ENCODE assay signal across 15 cellular contexts in the genomic region with DNA sequence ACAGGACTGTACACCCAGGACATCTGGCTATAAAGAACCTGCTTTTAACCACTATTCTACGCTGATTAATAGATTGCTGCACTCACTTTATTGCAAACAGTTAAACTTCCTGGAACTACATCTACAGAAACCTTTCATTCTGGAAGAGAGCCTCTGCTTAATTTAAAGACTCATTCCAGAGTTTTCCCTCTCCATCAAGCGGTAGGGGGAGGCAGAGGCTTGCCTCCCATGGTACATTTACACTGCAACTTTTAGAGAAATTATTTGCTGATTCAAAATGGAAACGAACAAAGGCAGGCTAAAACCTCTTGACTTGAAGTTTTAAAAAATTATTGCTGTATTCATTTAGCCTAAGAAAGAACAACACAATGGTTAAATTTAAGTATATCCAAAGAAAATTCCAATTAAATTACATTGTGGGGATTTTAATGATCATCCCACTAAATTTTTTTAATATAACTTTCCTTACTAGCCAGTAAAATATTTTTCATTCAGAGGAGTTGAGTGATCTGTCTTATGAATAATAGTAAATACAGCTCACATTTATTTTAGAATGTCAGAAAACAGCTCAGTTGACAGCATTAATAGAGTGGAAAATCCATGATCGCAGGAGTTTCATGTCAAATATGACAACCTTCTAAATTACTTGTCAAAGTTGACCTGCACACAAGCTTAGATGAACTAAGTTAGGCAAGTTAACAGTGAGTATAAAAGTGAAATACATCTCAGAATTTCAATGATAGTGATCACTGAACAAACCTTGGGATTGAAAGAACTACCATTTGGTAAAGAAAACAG. TPM values are rescaled to one million over a fixed set of nuclear protein-coding genes. Genes with fewer than 3 reads are reported as not detected.
"Had no signal": no experiment of that assay in that cellular context is flagged by ENCODE, and none has a peak within 500 bp of the region (broad histone marks: within the 10 kb centered on the region; RNA-seq: fewer than 3 reads in every experiment).

No MANE protein-coding gene starts in this region.

- H3K36me3 ChIP-seq: gastroesophageal sphincter, heart right ventricle, spleen, upper lobe of right lung had no signal

- H3K4me3 ChIP-seq: gastroesophageal sphincter, heart right ventricle, spleen, upper lobe of right lung had no signal

- ATAC-seq: activated CD8-positive, alpha-beta T cell treated with anti-CD3 and anti-CD28 coated beads, Interleukin-2, amount 10 ng/mL, durations not matched to agents 7 days and 5 days; activated naive CD8-positive, alpha-beta T cell treated with anti-CD3 and anti-CD28 coated beads, Interleukin-2, amount 50 U/mL, for 24 hours; gastroesophageal sphincter; heart right ventricle; natural killer cell; stimulated activated naive B cell treated with anti-CD40 and anti-IgM and Interleukin-4, amounts not matched to agents 10 μg/mL and 1 μg/mL and 100 μg/mL, for 72 hours; upper lobe of right lung had no signal

- H3K27me3 Mint-ChIP-seq: activated CD4-positive, alpha-beta T cell treated with anti-CD3 and anti-CD28 coated beads, Interleukin-2, amount 10 ng/mL, durations not matched to agents 24 days and 14 days; activated naive CD4-positive, alpha-beta T cell treated with anti-CD3 and anti-CD28 coated beads, Interleukin-2, amount 10 ng/mL, durations not matched to agents 7 days and 5 days; activated naive CD8-positive, alpha-beta T cell treated with anti-CD3 and anti-CD28 coated beads, Interleukin-2, amount 50 U/mL, for 24 hours; activated T-cell treated with anti-CD3 and anti-CD28 coated beads, Interleukin-2, amount 50 U/mL, for 24 hours; stimulated activated naive B cell treated with anti-CD40 and anti-IgM and Interleukin-4, amounts not matched to agents 10 μg/mL and 1 μg/mL and 100 μg/mL, for 72 hours had no signal

- H3K4me1 ChIP-seq: gastroesophageal sphincter, heart right ventricle, spleen, upper lobe of right lung had no signal

- H3K4me3 Mint-ChIP-seq: activated CD4-positive, alpha-beta T cell treated with anti-CD3 and anti-CD28 coated beads, Interleukin-2, amount 10 ng/mL, durations not matched to agents 24 days and 14 days; activated CD8-positive, alpha-beta T cell treated with anti-CD3 and anti-CD28 coated beads, Interleukin-2, amount 10 ng/mL, durations not matched to agents 7 days and 5 days; activated naive CD4-positive, alpha-beta T cell treated with anti-CD3 and anti-CD28 coated beads, Interleukin-2, amount 10 ng/mL, durations not matched to agents 7 days and 5 days; activated naive CD8-positive, alpha-beta T cell treated with anti-CD3 and anti-CD28 coated beads, Interleukin-2, amount 50 U/mL, for 24 hours; activated T-cell treated with anti-CD3 and anti-CD28 coated beads, Interleukin-2, amount 50 U/mL, for 24 hours; natural killer cell; stimulated activated naive B cell treated with anti-CD40 and anti-IgM and Interleukin-4, amounts not matched to agents 10 μg/mL and 1 μg/mL and 100 μg/mL, for 72 hours had no signal

- H3K4me1 Mint-ChIP-seq: activated CD4-positive, alpha-beta T cell treated with anti-CD3 and anti-CD28 coated beads, Interleukin-2, amount 10 ng/mL, durations not matched to agents 24 days and 14 days; activated naive CD4-positive, alpha-beta T cell treated with anti-CD3 and anti-CD28 coated beads, Interleukin-2, amount 10 ng/mL, durations not matched to agents 7 days and 5 days; activated naive CD8-positive, alpha-beta T cell treated with anti-CD3 and anti-CD28 coated beads, Interleukin-2, amount 50 U/mL, for 24 hours; natural killer cell; stimulated activated naive B cell treated with anti-CD40 and anti-IgM and Interleukin-4, amounts not matched to agents 10 μg/mL and 1 μg/mL and 100 μg/mL, for 72 hours had no signal

- H3K9me3 ChIP-seq: gastroesophageal sphincter, spleen, upper lobe of right lung had no signal

- H3K27ac Mint-ChIP-seq: activated CD4-positive, alpha-beta T cell treated with anti-CD3 and anti-CD28 coated beads, Interleukin-2, amount 10 ng/mL, durations not matched to agents 24 days and 14 days; activated CD8-positive, alpha-beta T cell treated with anti-CD3 and anti-CD28 coated beads, Interleukin-2, amount 10 ng/mL, durations not matched to agents 7 days and 5 days; activated naive CD4-positive, alpha-beta T cell treated with anti-CD3 and anti-CD28 coated beads, Interleukin-2, amount 10 ng/mL, durations not matched to agents 7 days and 5 days; activated naive CD8-positive, alpha-beta T cell treated with anti-CD3 and anti-CD28 coated beads, Interleukin-2, amount 50 U/mL, for 24 hours; activated T-cell treated with anti-CD3 and anti-CD28 coated beads, Interleukin-2, amount 50 U/mL, for 24 hours; natural killer cell; stimulated activated naive B cell treated with anti-CD40 and anti-IgM and Interleukin-4, amounts not matched to agents 10 μg/mL and 1 μg/mL and 100 μg/mL, for 72 hours had no signal

- H3K36me3 Mint-ChIP-seq: activated naive CD4-positive, alpha-beta T cell treated with anti-CD3 and anti-CD28 coated beads, Interleukin-2, amount 10 ng/mL, durations not matched to agents 7 days and 5 days; natural killer cell; stimulated activated naive B cell treated with anti-CD40 and anti-IgM and Interleukin-4, amounts not matched to agents 10 μg/mL and 1 μg/mL and 100 μg/mL, for 72 hours had no signal

- H3K27ac ChIP-seq: gastroesophageal sphincter, heart right ventricle, spleen, upper lobe of right lung had no signal

- H3K27me3 ChIP-seq: gastroesophageal sphincter, heart right ventricle, spleen, upper lobe of right lung had no signal

- H3K9me3 Mint-ChIP-seq: activated CD4-positive, alpha-beta T cell treated with anti-CD3 and anti-CD28 coated beads, Interleukin-2, amount 10 ng/mL, durations not matched to agents 24 days and 14 days had no signal

- DNase-seq: activated CD4-positive, alpha-beta T cell treated with anti-CD3 and anti-CD28 coated beads, Interleukin-2, amount 10 ng/mL, durations not matched to agents 24 days and 14 days; activated CD8-positive, alpha-beta T cell treated with anti-CD3 and anti-CD28 coated beads, Interleukin-2, amount 10 ng/mL, durations not matched to agents 7 days and 5 days; activated naive CD4-positive, alpha-beta T cell treated with anti-CD3 and anti-CD28 coated beads, Interleukin-2, amount 10 ng/mL, durations not matched to agents 7 days and 5 days; activated naive CD8-positive, alpha-beta T cell treated with anti-CD3 and anti-CD28 coated beads, Interleukin-2, amount 50 U/mL, for 24 hours; activated T-cell treated with anti-CD3 and anti-CD28 coated beads, Interleukin-2, amount 50 U/mL, for 24 hours; aorta; cortex of kidney; heart right ventricle; natural killer cell; retina; spleen; stimulated activated naive B cell treated with anti-CD40 and anti-IgM and Interleukin-4, amounts not matched to agents 10 μg/mL and 1 μg/mL and 100 μg/mL, for 72 hours; T-helper 9 cell; upper lobe of right lung had no signal

RNA-seq across cellular contexts. Expression of a gene that starts 46.3 kb away (rescaled TPM):
- total RNA-seq: activated CD4-positive, alpha-beta T cell treated with anti-CD3 and anti-CD28 coated beads, Interleukin-2, amount 10 ng/mL, durations not matched to agents 24 days and 14 days; activated CD8-positive, alpha-beta T cell treated with anti-CD3 and anti-CD28 coated beads, Interleukin-2, amount 10 ng/mL, durations not matched to agents 7 days and 5 days; natural killer cell had no signal
